8 cellular contexts compared by ENCODE assay signal in the genomic region with DNA sequence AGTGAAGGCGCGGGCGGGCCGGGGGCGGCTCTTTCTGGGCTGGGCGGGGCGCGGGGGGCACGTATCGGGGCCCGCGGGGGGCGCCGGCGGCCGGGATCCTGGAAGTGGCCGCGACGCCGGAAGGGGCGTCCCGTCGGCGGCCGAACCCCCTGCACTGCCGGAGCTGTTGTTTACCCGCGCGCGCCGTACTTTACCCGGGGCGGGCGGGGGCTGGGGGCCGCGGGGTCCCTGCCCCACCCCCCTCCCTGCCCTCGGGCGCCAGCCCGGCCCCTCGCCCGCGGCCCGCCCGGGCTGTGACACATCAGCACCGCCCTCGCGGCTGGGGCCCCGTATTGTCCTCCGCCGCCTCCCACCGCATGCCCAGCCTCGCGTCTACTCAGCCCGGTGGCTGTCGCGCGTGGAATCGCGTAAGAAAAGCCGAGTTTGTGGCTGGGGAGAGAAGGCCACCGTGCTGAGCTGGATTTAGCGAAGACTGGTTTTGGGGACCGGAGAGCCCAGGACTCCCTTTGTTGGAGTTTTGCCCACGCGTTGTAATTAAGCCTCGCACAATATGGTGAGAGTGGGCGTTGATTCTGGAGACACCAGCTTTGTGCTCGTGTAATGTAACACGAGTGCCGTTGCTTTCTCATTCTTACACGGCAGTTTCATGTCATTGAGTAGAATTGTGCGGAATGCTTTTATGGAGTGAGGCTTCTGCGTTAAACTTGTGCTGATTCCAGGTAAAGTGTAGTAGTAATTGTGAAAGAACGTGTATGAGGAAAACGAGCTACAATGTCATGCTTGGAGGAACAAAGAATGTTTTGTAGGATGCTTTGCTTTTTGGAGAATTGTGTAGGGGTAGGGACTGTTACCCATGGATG. TPM values are rescaled to one million over a fixed set of nuclear protein-coding genes. Genes with fewer than 3 reads are reported as not detected.
A peak's percentile ranks its signal among the peaks of the same experiment; 100 is the strongest.
DNase-seq lines count a peak whose midpoint lies in the region; ATAC-seq and TF ChIP-seq lines count a peak whose summit lies in the region.

No MANE protein-coding gene starts in this region.

- intact Hi-C loops in Right ventricle myocardium superior (cut with DNase I) (no loop called here), tibial artery (cut with DNase I; ENCODE audit: low total_unique reads) (loop anchor here (5.0 to 10.0 kb wide), 3 partner anchors 48 to 212 kb away; no protein-coding TSS in a partner anchor)

- H3K27ac ChIP-seq in HL-60 (replicated peaks) (peak overlapping the region; percentile 85), parathyroid adenoma (peak overlapping the region; percentile 53), tibial artery (peak overlapping the region; percentile 84 to 96)

- peak overlapping the region; percentile 91 for H3K4me2 ChIP-seq in parathyroid adenoma (ENCODE audit: low read length)

- peak overlapping the region; percentile 95 to 96 for H3K27ac Mint-ChIP-seq in activated naive CD4-positive, alpha-beta T cell treated with anti-CD3 and anti-CD28 coated beads, Interleukin-2, amount 50 U/mL, for 72 hours

- no peaks in the 10 kb centered on the region for H3K27me3 ChIP-seq in HL-60 (ENCODE audit: insufficient read depth, poor library complexity, severe bottlenecking)
- no peaks in the 10 kb centered on the region for H3K27me3 ChIP-seq in parathyroid adenoma (ENCODE audit: control insufficient read depth, insufficient read depth, low read length)
- no peaks in the 10 kb centered on the region for H3K27me3 ChIP-seq in tibial artery

- H3K4me1 ChIP-seq in parathyroid adenoma (no peaks in the 10 kb centered on the region), tibial artery (peaks cover 0 to 51% (median 25%) of the 10 kb centered on the region in 4 donors)

- TF ChIP-seq CTCF in AG09309 (IDR thresholded peaks at IDR 0.05; ENCODE audit: control insufficient read depth, insufficient read depth, low read depth, low read length, missing control alignments) (no peak), HL-60 (IDR thresholded peaks at IDR 0.05; ENCODE audit: insufficient read depth, low read length) (no peak), parathyroid adenoma (IDR thresholded peaks at IDR 0.05) (no peak), tibial artery (IDR thresholded peaks at IDR 0.05) (no peak)

- H2AFZ ChIP-seq in parathyroid adenoma, result peak overlapping the region; percentile 90

- no peak overlapping the region for H3K9ac ChIP-seq in parathyroid adenoma

- no peaks in the 10 kb centered on the region for H3K79me2 ChIP-seq in parathyroid adenoma

- H3K36me3 ChIP-seq in parathyroid adenoma (ENCODE audit: control insufficient read depth, insufficient read depth, low read length), result no peaks in the 10 kb centered on the region
- H3K36me3 ChIP-seq in tibial artery, result no peaks in the 10 kb centered on the region

- peaks cover 12 to 31% of the 10 kb centered on the region in 2 donors for H3K36me3 Mint-ChIP-seq in activated naive CD4-positive, alpha-beta T cell treated with anti-CD3 and anti-CD28 coated beads, Interleukin-2, amount 50 U/mL, for 72 hours

- H3K9me3 Mint-ChIP-seq in activated naive CD4-positive, alpha-beta T cell treated with anti-CD3 and anti-CD28 coated beads, Interleukin-2, amount 50 U/mL, for 72 hours, result peaks cover 0 to 8% of the 10 kb centered on the region in 2 donors

- no peak for DNase-seq in AG09309 (ENCODE audit: low read depth)
- peak in 1 of 2 experiments; percentile 34 for DNase-seq in HL-60 (ENCODE audit: low read depth in 1 of 2, low spot score in 1 of 2)
- DNase-seq in SK-N-DZ (ENCODE audit: low spot score), result peak; percentile 38
- DNase-seq in activated naive CD4-positive, alpha-beta T cell treated with anti-CD3 and anti-CD28 coated beads, Interleukin-2, amount 50 U/mL, for 72 hours (ENCODE audit: low spot score in 2 of 2), result peak; percentile 64 to 74
- DNase-seq in Right ventricle myocardium superior, result peak; percentile 80
- DNase-seq in tibial artery, result peak; percentile 53 to 75

- ATAC-seq in GM19035 (IDR thresholded peaks at IDR 0.05; ENCODE audit: unreplicated experiment), result peak; percentile 13
- ATAC-seq in activated naive CD4-positive, alpha-beta T cell treated with anti-CD3 and anti-CD28 coated beads, Interleukin-2, amount 50 U/mL, for 72 hours, result peak; percentile 63 to 66
- ATAC-seq in Right ventricle myocardium superior (ENCODE audit: poor library complexity), result peak; percentile 70

- H3K4me3 ChIP-seq in AG09309 (ENCODE audit: control insufficient read depth, low read depth, low read length) (peak overlapping the region; percentile 64), HL-60 (replicated peaks; ENCODE audit: insufficient read depth, low read length) (peak overlapping the region; percentile 72), parathyroid adenoma (ENCODE audit: low read depth, low read length) (peak overlapping the region; percentile 75), tibial artery (peak overlapping the region; percentile 83 to 86)

- H3K9me3 ChIP-seq in parathyroid adenoma (ENCODE audit: control insufficient read depth, low read length) (no peaks in the 10 kb centered on the region), tibial artery (no peaks in the 10 kb centered on the region)

RNA-seq across cellular contexts. Expression of gene BACH1, which starts 0.6 kb away (rescaled TPM):
- 21.6 and 23.2 TPM in 2 replicates for polyA plus RNA-seq in SK-N-DZ (2014; cell fraction: cytosol; rRNA removed)
- 8.3 and 13.4 TPM in 2 replicates for polyA plus RNA-seq in SK-N-DZ (2014; cell fraction: nucleus; rRNA removed)
- 10 to 100 TPM; 22.1 to 40.7 TPM for total RNA-seq in activated naive CD4-positive, alpha-beta T cell treated with anti-CD3 and anti-CD28 coated beads, Interleukin-2, amount 50 U/mL, for 72 hours
- total RNA-seq in Right ventricle myocardium superior, result 34.2 TPM

Comparison
In these comparisons a context has a peak if more than half of its experiments do, and no peak if none do; other contexts are left out.
1. ATAC-seq: peak in every context shown above with its lines; median percentile 70 in Right ventricle myocardium superior; 64 in activated naive CD4-positive, alpha-beta T cell treated with anti-CD3 and anti-CD28 coated beads, Interleukin-2, amount 50 U/mL, for 72 hours; 13 in GM19035.